In genomic region chr1:155012052-155012546, GRCh38 we compare ENCODE assay signal across 8 cellular contexts. TPM values are rescaled to one million over a fixed set of nuclear protein-coding genes. Genes with fewer than 3 reads are reported as not detected.
DNase-seq lines count a peak whose midpoint lies in the region; ATAC-seq lines count a peak whose summit lies in the region.

No MANE protein-coding gene starts in this region.

- ATAC-seq in right cardiac atrium (peak; percentile 52 to 60), GM19397 (IDR thresholded peaks at IDR 0.05; ENCODE audit: unreplicated experiment) (no peak)

- H3K36me3 ChIP-seq in adipocyte (ENCODE audit: control insufficient read depth, insufficient read depth, low read length, severe bottlenecking): peaks cover 33% of the 10 kb centered on the region
- H3K36me3 ChIP-seq in skeletal muscle tissue (ENCODE audit: control insufficient read depth in 3 of 3, insufficient read depth in 3 of 3, low read length in 3 of 3): peaks cover 12 to 21% (median 13%) of the 10 kb centered on the region in 3 donors

- DNase-seq in DMS 273 (lab: John Stamatoyannopoulos, UW; ENCODE audit: unreplicated experiment): peak; percentile 95
- peak; percentile 96 for DNase-seq in NCI-H187 treated with DMSO at 0.1 percent for 48 hours (lab: John Stamatoyannopoulos, UW)
- DNase-seq in adipocyte (ENCODE audit: low read depth): peak; percentile 48
- peak; percentile 88 to 92 (median 92) for DNase-seq in right cardiac atrium
- DNase-seq in central memory CD4-positive, alpha-beta T cell: no peak
- DNase-seq in ACHN: no peak

- peak overlapping the region; percentile 43 for H3K27ac ChIP-seq in right cardiac atrium (ENCODE audit: low read length)
- H3K27ac ChIP-seq in skeletal muscle tissue (ENCODE audit: low read depth, low read length): peak overlapping the region; percentile 44

- H3K4me3 ChIP-seq in adipocyte (ENCODE audit: low read length) (peak overlapping the region; percentile 18), right cardiac atrium (ENCODE audit: low read length) (no peak overlapping the region), skeletal muscle tissue (ENCODE audit: low read length in 3 of 3) (peak overlapping the region in 1 of 3 donors; percentile 17)

- in situ Hi-C loops in ACHN (cut with HindIII; ENCODE audit: low pct_ligation_motif_present, low pct_unique_long_range_greater_than_20kb, low sequenced_read_pairs): no loop called here

- 26% methylated on average over 9 of the region's 9 CpGs for WGBS in right cardiac atrium

- no peaks in the 10 kb centered on the region for H3K27me3 ChIP-seq in adipocyte (replicated peaks; ENCODE audit: control insufficient read depth, insufficient read depth, low read length)
- no peaks in the 10 kb centered on the region for H3K27me3 ChIP-seq in right cardiac atrium (ENCODE audit: control insufficient read depth, insufficient read depth)
- H3K27me3 ChIP-seq in skeletal muscle tissue (ENCODE audit: control insufficient read depth in 3 of 3, insufficient read depth in 3 of 3, low read length in 3 of 3): no peaks in the 10 kb centered on the region

- H3K9ac ChIP-seq in adipocyte (ENCODE audit: low read length): peak overlapping the region; percentile 70
- H3K9ac ChIP-seq in skeletal muscle tissue (ENCODE audit: low read depth in 1 of 3, low read length in 3 of 3): peak overlapping the region in 2 of 3 donors; percentile 14 to 35

- intact Hi-C loops in right cardiac atrium (cut with DNase I): loop anchor here in 1 of 4 donors (10.0 kb wide), 1 partner anchor 47 kb away; the partner anchor contains the start of gene PYGO2

- H3K9me3 ChIP-seq in adipocyte (ENCODE audit: control insufficient read depth, low read length): no peaks in the 10 kb centered on the region
- no peaks in the 10 kb centered on the region for H3K9me3 ChIP-seq in right cardiac atrium (ENCODE audit: control insufficient read depth, low read length)
- H3K9me3 ChIP-seq in skeletal muscle tissue (ENCODE audit: control insufficient read depth in 3 of 3, low read length in 3 of 3): no peaks in the 10 kb centered on the region

- H3K4me1 ChIP-seq in adipocyte (ENCODE audit: control insufficient read depth, insufficient read depth, low read length) (peaks cover 36% of the 10 kb centered on the region), right cardiac atrium (ENCODE audit: control insufficient read depth, insufficient read depth, low read length) (peaks cover 9% of the 10 kb centered on the region), skeletal muscle tissue (ENCODE audit: control insufficient read depth in 3 of 3, insufficient read depth in 3 of 3, low read length in 3 of 3) (peaks cover 44 to 76% (median 60%) of the 10 kb centered on the region in 3 donors)

RNA-seq across cellular contexts. Expression of gene ZBTB7B, which starts 9.5 kb away (rescaled TPM):
- 10 to 100 TPM; 40.3 to 66.6 (median 52.7) TPM for total RNA-seq in right cardiac atrium
- polyA plus RNA-seq in right cardiac atrium: 41.7 TPM
- 7.8 TPM for total RNA-seq in skeletal muscle tissue

RNA-seq across cellular contexts. Expression of gene LENEP, which starts 18.7 kb away (rescaled TPM):
- total RNA-seq in right cardiac atrium (not detected), skeletal muscle tissue (not detected)
- not detected for polyA plus RNA-seq in right cardiac atrium

RNA-seq across cellular contexts. Expression of gene DCST2, which starts 21.5 kb away (rescaled TPM):
- total RNA-seq in right cardiac atrium (under 1 TPM in 3 of 4 donors, not detected in 1; 0.25 to 0.33 (median 0.32) TPM), skeletal muscle tissue (not detected)
- polyA plus RNA-seq in right cardiac atrium: 0.23 TPM

RNA-seq across cellular contexts. Expression of gene DCST1, which starts 21.5 kb away (rescaled TPM):
- total RNA-seq in right cardiac atrium: not detected
- polyA plus RNA-seq in right cardiac atrium: not detected
- not detected for total RNA-seq in skeletal muscle tissue

RNA-seq across cellular contexts. Expression of gene FLAD1, which starts 29.0 kb away (rescaled TPM):
- total RNA-seq in right cardiac atrium (10 to 100 TPM; 22.8 to 32.7 (median 25.2) TPM), skeletal muscle tissue (16.2 TPM)
- 25.3 TPM for polyA plus RNA-seq in right cardiac atrium

Comparison
In these comparisons a context has a peak if more than half of its experiments do, and no peak if none do; other contexts are left out.
1. DNase-seq: peak in DMS 273 (single experiment), NCI-H187 treated with DMSO at 0.1 percent for 48 hours (single experiment), adipocyte (single experiment) and right cardiac atrium (3 of 3); none in central memory CD4-positive, alpha-beta T cell (single experiment) and ACHN (single experiment).